20 cellular contexts compared by ENCODE assay signal in the genomic region with DNA sequence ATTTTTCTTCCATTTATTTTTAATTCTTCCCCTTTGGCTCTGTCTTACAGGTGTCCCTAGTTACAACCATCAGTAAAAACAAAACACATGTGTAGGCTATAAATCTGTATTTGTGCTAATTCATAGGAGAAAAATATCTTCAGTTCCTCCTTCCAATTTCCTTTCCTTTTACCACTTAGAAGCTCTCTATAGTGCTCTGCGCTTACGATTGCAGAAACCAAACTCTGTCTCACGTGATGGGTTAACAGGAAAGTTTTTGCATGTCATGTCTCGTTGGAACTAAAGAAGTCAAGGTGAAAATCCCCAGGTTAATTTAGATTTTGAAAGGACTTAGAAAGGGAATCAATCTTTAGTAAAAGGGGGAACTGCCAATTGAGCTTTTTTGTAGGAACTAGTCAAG.
DNase-seq lines count a peak whose midpoint lies in the region; ATAC-seq lines count a peak whose summit lies in the region.
"Had no signal": no experiment of that assay in that cellular context is flagged by ENCODE, and none has a peak within 500 bp of the region (broad histone marks: within the 10 kb centered on the region; RNA-seq: fewer than 3 reads in every experiment).

No MANE protein-coding gene starts in this region.

- no peaks in the 10 kb centered on the region for H3K27me3 ChIP-seq in subcutaneous abdominal adipose tissue (ENCODE audit: control insufficient read depth in 5 of 5, insufficient read depth in 4 of 5, low read length in 5 of 5)
- H3K27me3 ChIP-seq: right atrium auricular region had no signal

- ATAC-seq in GM19324 (IDR thresholded peaks at IDR 0.05; ENCODE audit: low FRiP score, unreplicated experiment) (peak; percentile 86), HG02610 (IDR thresholded peaks at IDR 0.05; ENCODE audit: unreplicated experiment) (peak; percentile 89), HG03565 (IDR thresholded peaks at IDR 0.05; ENCODE audit: unreplicated experiment) (peak; percentile 72), GM19467 (IDR thresholded peaks at IDR 0.05; ENCODE audit: unreplicated experiment) (no peak)
- ATAC-seq: esophagus mucosa; left colon; natural killer cell treated with Interleukin-12 subunit alpha and Interleukin-12 subunit beta and Interleukin-15 and Interleukin-18, amount 100 ng/mL, for 72 hours; stimulated activated naive CD8-positive, alpha-beta T cell treated with anti-CD3 and anti-CD28 coated beads, Interleukin-15, amount 100 ng/mL, for 72 hours had no signal

- no peaks in the 10 kb centered on the region for H3K9me3 ChIP-seq in subcutaneous abdominal adipose tissue (ENCODE audit: control insufficient read depth in 5 of 5, low read length in 5 of 5)
- H3K9me3 ChIP-seq: right atrium auricular region had no signal

- no peak overlapping the region for H3K4me3 ChIP-seq in subcutaneous abdominal adipose tissue (ENCODE audit: low read depth in 1 of 5, low read length in 5 of 5)
- H3K4me3 ChIP-seq: right atrium auricular region had no signal

- H3K27ac ChIP-seq in subcutaneous abdominal adipose tissue (ENCODE audit: low read depth, low read length), result peak overlapping the region; percentile 68
- H3K27ac ChIP-seq: C4-2B, KMS-11, right atrium auricular region had no signal

- DNase-seq in NCI-H2196 (lab: John Stamatoyannopoulos, UW; ENCODE audit: unreplicated experiment), result no peak
- no peak for DNase-seq in RKO (ENCODE audit: low spot score)
- DNase-seq: activated CD4-positive, alpha-beta T cell treated with anti-CD3 and anti-CD28 coated beads for 48 hours; activated T-cell treated with anti-CD3 and anti-CD28 coated beads, Interleukin-2, amount 50 U/mL, for 24 hours; amniotic stem cell; left colon; NCI-H146; NCI-H446 treated with DMSO at 0.1 percent for 48 hours; stimulated activated naive CD8-positive, alpha-beta T cell treated with anti-CD3 and anti-CD28 coated beads, Interleukin-15, amount 100 ng/mL, for 72 hours; T-helper 2 cell had no signal

- peaks cover 0 to 17% (median 4%) of the 10 kb centered on the region in 5 donors for H3K4me1 ChIP-seq in subcutaneous abdominal adipose tissue (ENCODE audit: control insufficient read depth in 5 of 5, insufficient read depth in 5 of 5, low read length in 5 of 5)
- H3K4me1 ChIP-seq: right atrium auricular region had no signal

- H3K9ac ChIP-seq in subcutaneous abdominal adipose tissue (ENCODE audit: low read length in 5 of 5), result no peak overlapping the region
- H3K9ac ChIP-seq: KMS-11 had no signal

- no peaks in the 10 kb centered on the region for H3K36me3 ChIP-seq in subcutaneous abdominal adipose tissue (ENCODE audit: control insufficient read depth in 5 of 5, insufficient read depth in 5 of 5, low read length in 5 of 5)
- H3K36me3 ChIP-seq: right atrium auricular region had no signal
